In genomic region chr7:74289660-74290589, GRCh38 we compare ENCODE assay signal across 8 cellular contexts. TPM values are rescaled to one million over a fixed set of nuclear protein-coding genes. Genes with fewer than 3 reads are reported as not detected.
DNase-seq lines count a peak whose midpoint lies in the region; ATAC-seq and TF ChIP-seq lines count a peak whose summit lies in the region.

No MANE protein-coding gene starts in this region.

- H3K27me3 Mint-ChIP-seq in activated naive CD8-positive, alpha-beta T cell treated with anti-CD3 and anti-CD28 coated beads, Interleukin-2, amount 10 ng/mL, durations not matched to agents 7 days and 5 days = peaks cover 41% of the 10 kb centered on the region

- peak overlapping the region; percentile 63; the same call in 1 of the 2 replicates for H2AFZ ChIP-seq in MM.1S (ENCODE audit: low read length)

- no peak for TF ChIP-seq POLR2A in prostate gland (IDR thresholded peaks at IDR 0.05)

- H3K9me3 ChIP-seq in MM.1S (replicated peaks; ENCODE audit: insufficient read depth, low read length) (no peaks in the 10 kb centered on the region), heart right ventricle (no peaks in the 10 kb centered on the region), prostate gland (no peaks in the 10 kb centered on the region)

- intact Hi-C loops in heart right ventricle (cut with DNase I) = loop anchor here in 7 of 10 donors (5.0 to 10.0 kb wide), 8 partner anchors 33 to 105 kb away; partner anchors contain the start of gene RFC2 (in 4 of the 7)
- intact Hi-C loops in prostate gland (cut with DNase I) = loop anchor here (2.0 kb wide), 1 partner anchor 19 kb away; no protein-coding TSS in a partner anchor

- H3K4me1 ChIP-seq in MM.1S (ENCODE audit: low read length) (peaks cover 5% of the 10 kb centered on the region; the same call in 1 of the 2 replicates), heart right ventricle (peaks cover 13 to 53% (median 44%) of the 10 kb centered on the region in 9 donors), prostate gland (replicated peaks) (peaks cover 9% of the 10 kb centered on the region)

- H3K27me3 ChIP-seq in MM.1S (replicated peaks; ENCODE audit: insufficient read depth, low read length) = peaks cover 38% of the 10 kb centered on the region
- no peaks in the 10 kb centered on the region for H3K27me3 ChIP-seq in heart right ventricle
- H3K27me3 ChIP-seq in prostate gland (replicated peaks; ENCODE audit: insufficient read depth) = no peaks in the 10 kb centered on the region

- POLR2A ChIA-PET in activated naive CD8-positive, alpha-beta T cell treated with anti-CD3 and anti-CD28 coated beads, Interleukin-2, amount 10 ng/mL, durations not matched to agents 7 days and 5 days (lab: Charles Lee) = interaction anchor here (0.8 kb wide), 1 partner anchor 47 kb away, joined by 3 read pairs; no protein-coding TSS in a partner anchor

- H3K4me3 Mint-ChIP-seq in activated naive CD8-positive, alpha-beta T cell treated with anti-CD3 and anti-CD28 coated beads, Interleukin-2, amount 10 ng/mL, durations not matched to agents 7 days and 5 days = peak overlapping the region; percentile 16

- ATAC-seq in activated naive CD8-positive, alpha-beta T cell treated with anti-CD3 and anti-CD28 coated beads, Interleukin-2, amount 10 ng/mL, durations not matched to agents 7 days and 5 days (ENCODE audit: low read depth) = no peak
- ATAC-seq in heart right ventricle = peak; percentile 2 to 42 (median 10)
- no peak for ATAC-seq in GM18520 (IDR thresholded peaks at IDR 0.05; ENCODE audit: unreplicated experiment)
- no peak for ATAC-seq in HG02981 (IDR thresholded peaks at IDR 0.05; ENCODE audit: unreplicated experiment)

- H3K36me3 Mint-ChIP-seq in activated naive CD8-positive, alpha-beta T cell treated with anti-CD3 and anti-CD28 coated beads, Interleukin-2, amount 10 ng/mL, durations not matched to agents 7 days and 5 days = no peaks in the 10 kb centered on the region

- no peak overlapping the region for H3K27ac Mint-ChIP-seq in activated naive CD8-positive, alpha-beta T cell treated with anti-CD3 and anti-CD28 coated beads, Interleukin-2, amount 10 ng/mL, durations not matched to agents 7 days and 5 days

- TF ChIP-seq CTCF in GM10266 (IDR thresholded peaks at IDR 0.05; ENCODE audit: control insufficient read depth, insufficient read depth, low read depth, missing control alignments) (no peak), MM.1S (IDR thresholded peaks at IDR 0.05; ENCODE audit: low read length) (no peak), heart right ventricle (IDR thresholded peaks at IDR 0.05) (no peak), prostate gland (IDR thresholded peaks at IDR 0.05) (no peak)

- H3K9me3 Mint-ChIP-seq in activated naive CD8-positive, alpha-beta T cell treated with anti-CD3 and anti-CD28 coated beads, Interleukin-2, amount 10 ng/mL, durations not matched to agents 7 days and 5 days = no peaks in the 10 kb centered on the region

- H3K36me3 ChIP-seq in MM.1S (replicated peaks; ENCODE audit: insufficient read depth, low read length) (no peaks in the 10 kb centered on the region), heart right ventricle (no peaks in the 10 kb centered on the region), prostate gland (no peaks in the 10 kb centered on the region)

- no peaks in the 10 kb centered on the region for H3K79me2 ChIP-seq in MM.1S (ENCODE audit: low read length)

- no peak overlapping the region for H3K27ac ChIP-seq in MM.1S (ENCODE audit: low read length)
- peak overlapping the region in 9 of 10 donors; percentile 68 to 89 (median 80) for H3K27ac ChIP-seq in heart right ventricle
- peak overlapping the region; percentile 68 to 69 for H3K27ac ChIP-seq in prostate gland

- peak overlapping the region; percentile 55; the same call in 1 of the 2 replicates for H3K4me2 ChIP-seq in MM.1S (ENCODE audit: low read depth, low read length)

- DNase-seq in GM10266 (ENCODE audit: extremely low spot score) = peak; percentile 56
- no peak for DNase-seq in MM.1S
- peak; percentile 49 for DNase-seq in activated naive CD8-positive, alpha-beta T cell treated with anti-CD3 and anti-CD28 coated beads, Interleukin-2, amount 10 ng/mL, durations not matched to agents 7 days and 5 days
- peak; percentile 36 to 44 for DNase-seq in heart right ventricle
- no peak for DNase-seq in prostate gland (ENCODE audit: low spot score)
- DNase-seq in dedifferentiated amniotic fluid mesenchymal stem cell (ENCODE audit: extremely low spot score) = no peak

- no peaks in the 10 kb centered on the region for H3F3A ChIP-seq in MM.1S (ENCODE audit: insufficient read depth, low read length)

- WGBS in heart right ventricle, 2 donors = 3% methylated on average over 48 to 59 of the region's 59 CpGs
- under 1% methylated on average over 54 of the region's 59 CpGs for WGBS in prostate gland

- no peaks in the 10 kb centered on the region for H4K20me1 ChIP-seq in MM.1S (ENCODE audit: insufficient read depth, low read length)

- no peak overlapping the region for H3K9ac ChIP-seq in MM.1S (ENCODE audit: low read length)

- H3K4me1 Mint-ChIP-seq in activated naive CD8-positive, alpha-beta T cell treated with anti-CD3 and anti-CD28 coated beads, Interleukin-2, amount 10 ng/mL, durations not matched to agents 7 days and 5 days = peaks cover 19% of the 10 kb centered on the region

- no peaks in the 10 kb centered on the region for H3K9me2 ChIP-seq in MM.1S (replicated peaks; ENCODE audit: insufficient read depth, low read length)

- H3K4me3 ChIP-seq in MM.1S (ENCODE audit: low read length) = peak overlapping the region; percentile 53; the same call in 1 of the 2 replicates
- H3K4me3 ChIP-seq in heart right ventricle = peak overlapping the region; percentile 59 to 91 (median 80)
- peak overlapping the region; percentile 74 to 80 for H3K4me3 ChIP-seq in prostate gland

RNA-seq across cellular contexts. Expression of gene CLIP2, which starts 0.7 kb away (rescaled TPM):
- 1 to 10 TPM; 3.0 to 3.8 TPM for total RNA-seq in activated naive CD8-positive, alpha-beta T cell treated with anti-CD3 and anti-CD28 coated beads, Interleukin-2, amount 10 ng/mL, durations not matched to agents 7 days and 5 days
- total RNA-seq in heart right ventricle (10 to 100 TPM in 1 of 10 donors, 1 to 10 TPM in 9; 5.1 to 11.3 (median 7.0) TPM), prostate gland (10 to 100 TPM; 18.6 to 24.1 TPM)
- 1 to 10 TPM; 4.5 to 6.1 TPM for polyA plus RNA-seq in heart right ventricle

RNA-seq across cellular contexts. Expression of gene RFC2, which starts 35.7 kb away (rescaled TPM):
- 10 to 100 TPM; 53.0 to 56.6 TPM for total RNA-seq in activated naive CD8-positive, alpha-beta T cell treated with anti-CD3 and anti-CD28 coated beads, Interleukin-2, amount 10 ng/mL, durations not matched to agents 7 days and 5 days
- total RNA-seq in heart right ventricle (10 to 100 TPM in 8 of 10 donors, 1 to 10 TPM in 2; 7.0 to 13.1 (median 10.7) TPM), prostate gland (10 to 100 TPM; 15.6 to 21.9 TPM)
- 10 to 100 TPM in 1 of 2 donors, 1 to 10 TPM in 1; 8.0 to 18.5 TPM for polyA plus RNA-seq in heart right ventricle

Comparison
In these comparisons a context has a peak if more than half of its experiments do, and no peak if none do; other contexts are left out.
1. DNase-seq: peak in GM10266 (single experiment), activated naive CD8-positive, alpha-beta T cell treated with anti-CD3 and anti-CD28 coated beads, Interleukin-2, amount 10 ng/mL, durations not matched to agents 7 days and 5 days (single experiment) and heart right ventricle (2 of 2); none in MM.1S (single experiment), prostate gland (single experiment) and dedifferentiated amniotic fluid mesenchymal stem cell (single experiment).
2. ATAC-seq: peak in heart right ventricle (8 of 8); none in activated naive CD8-positive, alpha-beta T cell treated with anti-CD3 and anti-CD28 coated beads, Interleukin-2, amount 10 ng/mL, durations not matched to agents 7 days and 5 days (single experiment), GM18520 (single experiment) and HG02981 (single experiment).
3. Peak in every context shown above with its lines, with median percentiles within 50 percentile points of each other: H3K4me3 ChIP-seq.